In genomic region chr12:53451661-53452158, GRCh38 we compare ENCODE assay signal across 8 cellular contexts. TPM values are rescaled to one million over a fixed set of nuclear protein-coding genes. Genes with fewer than 3 reads are reported as not detected.
DNase-seq lines count a peak whose midpoint lies in the region; ATAC-seq and TF ChIP-seq lines count a peak whose summit lies in the region.

Gene PCBP2 (plus strand): TSS chr12:53452102. CDS start chr12:53454801, 2,699 bp downstream.

- TF ChIP-seq POLR2A in upper lobe of left lung (IDR thresholded peaks at IDR 0.05): peak in 2 of 4 donors; percentile 45 to 84

- H3K27ac ChIP-seq in cardiac muscle cell: peak within 1 kb of the TSS; percentile 99
- H3K27ac ChIP-seq in upper lobe of left lung: peak within 1 kb of the TSS; percentile 97 to 99 (median 98)

- peak in 1 of 4 donors; percentile 5 for TF ChIP-seq EP300 in upper lobe of left lung (IDR thresholded peaks at IDR 0.05)

- H3K36me3 ChIP-seq in adipocyte (ENCODE audit: control insufficient read depth, insufficient read depth, low read length, severe bottlenecking) (peaks cover 41% of the 10 kb centered on the region), cardiac muscle cell (peaks cover 29% of the 10 kb centered on the region), upper lobe of left lung (peaks cover 20 to 50% (median 36%) of the 10 kb centered on the region in 4 donors)

- TF ChIP-seq CTCF in GM12872 (IDR thresholded peaks at IDR 0.05; ENCODE audit: insufficient read depth, low read depth, low read length) (peak; percentile 87), cardiac muscle cell (IDR thresholded peaks at IDR 0.05; ENCODE audit: low read depth, low read length) (peak; percentile 86), upper lobe of left lung (IDR thresholded peaks at IDR 0.05) (peak; percentile 70 to 96 (median 94))

- DNase-seq in NCI-H1417 (lab: John Stamatoyannopoulos, UW): peak; percentile 99 to 100 (median 99)
- DNase-seq in SW480 (ENCODE audit: low spot score): peak; percentile 99
- peak; percentile 100 for DNase-seq in adipocyte (ENCODE audit: low read depth)
- peak; percentile 99 to 100 for DNase-seq in cardiac muscle cell (ENCODE audit: low read depth in 1 of 2, low spot score in 1 of 2)
- peak; percentile 100 for DNase-seq in pons (ENCODE audit: low spot score)
- peak; percentile 98 to 99 for DNase-seq in upper lobe of left lung

- 0% methylated on average over 9 to 13 of the region's 32 CpGs for WGBS in upper lobe of left lung, 2 donors

- peak within 1 kb of the TSS; percentile 95 for H3K9ac ChIP-seq in adipocyte (ENCODE audit: low read length)

- H3K9me3 ChIP-seq in adipocyte (ENCODE audit: control insufficient read depth, low read length) (no peaks in the 10 kb centered on the region), cardiac muscle cell (ENCODE audit: low read depth) (no peaks in the 10 kb centered on the region), upper lobe of left lung (no peaks in the 10 kb centered on the region)

- peak within 1 kb of the TSS; percentile 88 for H3K4me3 ChIP-seq in adipocyte (ENCODE audit: low read length)
- peak within 1 kb of the TSS; percentile 87 for H3K4me3 ChIP-seq in cardiac muscle cell
- peak within 1 kb of the TSS; percentile 63 to 89 (median 77) for H3K4me3 ChIP-seq in upper lobe of left lung

- peak; percentile 96 for ATAC-seq in HG02759 (IDR thresholded peaks at IDR 0.05; ENCODE audit: unreplicated experiment)
- peak; percentile 98 to 99 for ATAC-seq in upper lobe of left lung (ENCODE audit: low FRiP score in 2 of 2)

- H3K27me3 ChIP-seq in adipocyte (replicated peaks; ENCODE audit: control insufficient read depth, insufficient read depth, low read length): no peaks in the 10 kb centered on the region
- H3K27me3 ChIP-seq in cardiac muscle cell: no peaks in the 10 kb centered on the region
- H3K27me3 ChIP-seq in upper lobe of left lung: no peaks in the 10 kb centered on the region

- peaks cover 22% of the 10 kb centered on the region for H3K4me1 ChIP-seq in adipocyte (ENCODE audit: control insufficient read depth, insufficient read depth, low read length)
- H3K4me1 ChIP-seq in cardiac muscle cell (ENCODE audit: low read depth): peaks cover 35% of the 10 kb centered on the region
- H3K4me1 ChIP-seq in upper lobe of left lung: peaks cover 20 to 29% (median 25%) of the 10 kb centered on the region in 4 donors

RNA-seq across cellular contexts. Expression of gene PCBP2, which starts in this region (rescaled TPM):
- total RNA-seq in cardiac muscle cell: 213 and 326 TPM in 2 replicates
- 114 and 146 TPM in 2 replicates for polyA plus RNA-seq in cardiac muscle cell
- 100 to 1,000 TPM; 346 to 723 (median 513) TPM for total RNA-seq in upper lobe of left lung

Comparison
In these comparisons a context has a peak if more than half of its experiments do, and no peak if none do; other contexts are left out.
1. Peak in every context shown above with its lines: DNase-seq, ATAC-seq, H3K4me3 ChIP-seq and H3K27ac ChIP-seq.